ENCODE assay signal across 1 cellular context in genomic region chr1:23889074-23889473, GRCh38.
A peak's percentile ranks its signal among the peaks of the same experiment; 100 is the strongest.
TF ChIP-seq lines count a peak whose summit lies in the region.

No MANE protein-coding gene starts in this region.

TF ChIP-seq in GM12878, 131 proteins besides CTCF, POLR2A, EP300 and RAD21 (continued from another document):
- TF ChIP-seq BCL3 (IDR thresholded peaks at IDR 0.05; ENCODE audit: borderline replicate concordance, insufficient read depth, low read depth, low read length, poor library complexity, severe bottlenecking) = peak; percentile 34
- TF ChIP-seq BHLHE40 (IDR thresholded peaks at IDR 0.05; ENCODE audit: borderline replicate concordance in 1 of 2, low read depth in 2 of 2, low read length in 1 of 2) = peak in 1 of 2 experiments; percentile 36; a peak in 1 of 4 replicates
- no peak for TF ChIP-seq NKRF (conservative IDR thresholded peaks at IDR 0.05)
- no peak for TF ChIP-seq PRDM15 (CRISPR knock-in tag; IDR thresholded peaks at IDR 0.05)
- no peak for TF ChIP-seq ZNF207 (IDR thresholded peaks at IDR 0.05; ENCODE audit: borderline replicate concordance)
- TF ChIP-seq TCF12 (IDR thresholded peaks at IDR 0.05; ENCODE audit: low read depth, low read length) = 0 out of 2 replicates have a peak, but pooled peaks have one; percentile 49
- no peak for TF ChIP-seq SMAD5 (IDR thresholded peaks at IDR 0.05; ENCODE audit: low read depth)
- no peak for TF ChIP-seq MTA2 (IDR thresholded peaks at IDR 0.05; ENCODE audit: low read depth)
- peak; percentile 62; the same call in 1 of the 2 replicates for TF ChIP-seq EED (IDR thresholded peaks at IDR 0.05; ENCODE audit: low read depth)
- no peak for TF ChIP-seq HDAC6 (IDR thresholded peaks at IDR 0.05; ENCODE audit: unreplicated experiment)
- 0 out of 2 replicates have a peak, but pooled peaks have one; percentile 20 for TF ChIP-seq CREB1 (IDR thresholded peaks at IDR 0.05; ENCODE audit: low read depth)
- no peak for TF ChIP-seq NFXL1 (IDR thresholded peaks at IDR 0.05; ENCODE audit: borderline replicate concordance)
- peak; percentile 84 for TF ChIP-seq RUNX3 (IDR thresholded peaks at IDR 0.05; ENCODE audit: low read length)
- no peak for TF ChIP-seq SKIL (IDR thresholded peaks at IDR 0.05; ENCODE audit: low read depth, poor library complexity, severe bottlenecking)
- TF ChIP-seq CBX5 (IDR thresholded peaks at IDR 0.05; ENCODE audit: low read depth) = no peak
- no peak for TF ChIP-seq ZNF384 (IDR thresholded peaks at IDR 0.05; ENCODE audit: borderline replicate concordance, low read depth, low read length)
- TF ChIP-seq IRF4 (IDR thresholded peaks at IDR 0.05; ENCODE audit: low read depth, low read length) = 0 out of 2 replicates have a peak, but pooled peaks have one; percentile 25
- peak; percentile 54 for TF ChIP-seq RELB (IDR thresholded peaks at IDR 0.05; ENCODE audit: low read depth)
- TF ChIP-seq SPI1 (IDR thresholded peaks at IDR 0.05; ENCODE audit: borderline replicate concordance, insufficient read depth, low read depth, low read length) = peak; percentile 57
- TF ChIP-seq POLR2AphosphoS2 (IDR thresholded peaks at IDR 0.05; ENCODE audit: low read depth, low read length) = no peak
- no peak for TF ChIP-seq IRF5 (IDR thresholded peaks at IDR 0.05; ENCODE audit: borderline replicate concordance)
- TF ChIP-seq TCF3 (IDR thresholded peaks at IDR 0.05; ENCODE audit: borderline replicate concordance, insufficient read depth, low read depth, low read length) = no peak
- TF ChIP-seq IRF3 (IDR thresholded peaks at IDR 0.05) = no peak
- no peak for TF ChIP-seq LARP7 (IDR thresholded peaks at IDR 0.05)
TF ChIP-seq in GM12878: peak in this region for 10.
